Comparison of ENCODE assay signal across 10 cellular contexts in genomic region chr1:244860078-244860477, GRCh38. TPM values are rescaled to one million over a fixed set of nuclear protein-coding genes. Genes with fewer than 3 reads are reported as not detected.
DNase-seq lines count a peak whose midpoint lies in the region; ATAC-seq and TF ChIP-seq lines count a peak whose summit lies in the region.
"Had no signal": no experiment of that assay in that cellular context is flagged by ENCODE, and none has a peak within 500 bp of the region (broad histone marks: within the 10 kb centered on the region; RNA-seq: fewer than 3 reads in every experiment).

No MANE protein-coding gene starts in this region.

- intact Hi-C loops in activated naive CD4-positive, alpha-beta T cell treated with anti-CD3 and anti-CD28 coated beads for 36 hours (cut with micrococcal nuclease): loop anchor here (10.0 kb wide), 1 partner anchor 1095 kb away; no protein-coding TSS in a partner anchor
- intact Hi-C loops in activated B cell treated with CpG ODN at 0.5 μM for 24 hours (cut with micrococcal nuclease): loop anchor here (5.0 to 10.0 kb wide), 3 partner anchors 258 to 813 kb away; partner anchors contain the start of gene KIF26B

- TF ChIP-seq CTCF in activated B cell treated with CpG ODN at 0.5 μM for 24 hours (IDR thresholded peaks at IDR 0.05): no peak
- TF ChIP-seq CTCF in foreskin fibroblast (IDR thresholded peaks at IDR 0.05; ENCODE audit: low read depth, low read length): no peak

- ATAC-seq in activated B cell treated with CpG ODN at 0.5 μM for 24 hours (ENCODE audit: low read depth) (no peak), GM19328 (IDR thresholded peaks at IDR 0.05; ENCODE audit: unreplicated experiment) (no peak), HG03460 (IDR thresholded peaks at IDR 0.05; ENCODE audit: unreplicated experiment) (no peak)
- no peak for ATAC-seq in stimulated activated naive CD8-positive, alpha-beta T cell treated with anti-CD3 and anti-CD28 coated beads, Interleukin-15, amount 100 ng/mL, for 72 hours

- no peak for DNase-seq in activated naive CD4-positive, alpha-beta T cell treated with anti-CD3 and anti-CD28 coated beads for 36 hours
- no peak for DNase-seq in activated naive CD4-positive, alpha-beta T cell treated with Interleukin-2 at 50 U/mL for 16 hours
- DNase-seq in activated B cell treated with CpG ODN at 0.5 μM for 24 hours: no peak
- DNase-seq in foreskin fibroblast: no peak
- DNase-seq in stimulated activated naive CD8-positive, alpha-beta T cell treated with anti-CD3 and anti-CD28 coated beads, Interleukin-15, amount 100 ng/mL, for 72 hours: no peak
- DNase-seq in GM19240 (ENCODE audit: insufficient read length, low spot score): no peak
- DNase-seq: activated CD4-positive, CD25-positive, alpha-beta regulatory T cell; NCI-H2081 had no signal

- H3K9me3 Mint-ChIP-seq in activated naive CD4-positive, alpha-beta T cell treated with anti-CD3 and anti-CD28 coated beads for 36 hours: no peaks in the 10 kb centered on the region
- no peaks in the 10 kb centered on the region for H3K9me3 Mint-ChIP-seq in activated B cell treated with CpG ODN at 0.5 μM for 24 hours
- no peaks in the 10 kb centered on the region for H3K9me3 Mint-ChIP-seq in stimulated activated naive CD8-positive, alpha-beta T cell treated with anti-CD3 and anti-CD28 coated beads, Interleukin-15, amount 100 ng/mL, for 72 hours

- peak overlapping the region; percentile 60 to 69 for H3K4me3 ChIP-seq in foreskin fibroblast (ENCODE audit: low read depth in 1 of 2, low read length in 2 of 2)

- H3K4me3 Mint-ChIP-seq in activated naive CD4-positive, alpha-beta T cell treated with anti-CD3 and anti-CD28 coated beads for 36 hours: peak overlapping the region; percentile 90
- H3K4me3 Mint-ChIP-seq in activated B cell treated with CpG ODN at 0.5 μM for 24 hours: peak overlapping the region; percentile 90
- H3K4me3 Mint-ChIP-seq in stimulated activated naive CD8-positive, alpha-beta T cell treated with anti-CD3 and anti-CD28 coated beads, Interleukin-15, amount 100 ng/mL, for 72 hours: peak overlapping the region; percentile 87 to 95

- no peaks in the 10 kb centered on the region for H3K27me3 Mint-ChIP-seq in activated naive CD4-positive, alpha-beta T cell treated with anti-CD3 and anti-CD28 coated beads for 36 hours (ENCODE audit: low read depth)
- no peaks in the 10 kb centered on the region for H3K27me3 Mint-ChIP-seq in activated B cell treated with CpG ODN at 0.5 μM for 24 hours
- H3K27me3 Mint-ChIP-seq in stimulated activated naive CD8-positive, alpha-beta T cell treated with anti-CD3 and anti-CD28 coated beads, Interleukin-15, amount 100 ng/mL, for 72 hours: no peaks in the 10 kb centered on the region

- H3K4me1 Mint-ChIP-seq in activated naive CD4-positive, alpha-beta T cell treated with anti-CD3 and anti-CD28 coated beads for 36 hours (ENCODE audit: low read depth): peaks cover 58% of the 10 kb centered on the region
- peaks cover 66% of the 10 kb centered on the region for H3K4me1 Mint-ChIP-seq in activated B cell treated with CpG ODN at 0.5 μM for 24 hours
- H3K4me1 Mint-ChIP-seq in stimulated activated naive CD8-positive, alpha-beta T cell treated with anti-CD3 and anti-CD28 coated beads, Interleukin-15, amount 100 ng/mL, for 72 hours: peaks cover 62% of the 10 kb centered on the region

- peaks cover 78% of the 10 kb centered on the region for H3K36me3 Mint-ChIP-seq in activated naive CD4-positive, alpha-beta T cell treated with anti-CD3 and anti-CD28 coated beads for 36 hours (ENCODE audit: low read depth)
- H3K36me3 Mint-ChIP-seq in activated B cell treated with CpG ODN at 0.5 μM for 24 hours (ENCODE audit: low read depth): peaks cover 82% of the 10 kb centered on the region

- CTCF ChIA-PET in activated naive CD4-positive, alpha-beta T cell treated with anti-CD3 and anti-CD28 coated beads for 36 hours (lab: Charles Lee): interaction anchor here (0.6 to 3.7 kb wide), 6 partner anchors 10 to 182 kb away, joined by 3 to 15 read pairs (median 6); no protein-coding TSS in a partner anchor
- CTCF ChIA-PET in activated B cell treated with CpG ODN at 0.5 μM for 24 hours (lab: Charles Lee): interaction anchor here (7.8 kb wide), 1 partner anchor 182 kb away, joined by 56 read pairs; no protein-coding TSS in a partner anchor

- H3K27ac Mint-ChIP-seq in activated naive CD4-positive, alpha-beta T cell treated with anti-CD3 and anti-CD28 coated beads for 36 hours: peak overlapping the region; percentile 96
- H3K27ac Mint-ChIP-seq in activated B cell treated with CpG ODN at 0.5 μM for 24 hours: no peak overlapping the region
- peak overlapping the region in 1 of 2 donors; percentile 71 for H3K27ac Mint-ChIP-seq in stimulated activated naive CD8-positive, alpha-beta T cell treated with anti-CD3 and anti-CD28 coated beads, Interleukin-15, amount 100 ng/mL, for 72 hours

- POLR2A ChIA-PET in activated B cell treated with CpG ODN at 0.5 μM for 24 hours (lab: Charles Lee): interaction anchor here (1.1 to 8.8 kb wide), 4 partner anchors 13 to 111 kb away, joined by 3 to 364 read pairs (median 10); partner anchors contain the start of gene COX20

RNA-seq across cellular contexts. Expression of gene HNRNPU, which starts 4.3 kb away (rescaled TPM):
- total RNA-seq in activated naive CD4-positive, alpha-beta T cell treated with anti-CD3 and anti-CD28 coated beads for 36 hours: 100 to 1,000 TPM; 331 to 338 TPM
- 424 and 428 TPM in 2 replicates for total RNA-seq in activated B cell treated with CpG ODN at 0.5 μM for 24 hours

RNA-seq across cellular contexts. Expression of gene COX20, which starts 24.6 kb away (rescaled TPM):
- total RNA-seq in activated naive CD4-positive, alpha-beta T cell treated with anti-CD3 and anti-CD28 coated beads for 36 hours: 10 to 100 TPM; 21.4 to 24.2 TPM
- 37.1 and 37.6 TPM in 2 replicates for total RNA-seq in activated B cell treated with CpG ODN at 0.5 μM for 24 hours
